In the genomic region with DNA sequence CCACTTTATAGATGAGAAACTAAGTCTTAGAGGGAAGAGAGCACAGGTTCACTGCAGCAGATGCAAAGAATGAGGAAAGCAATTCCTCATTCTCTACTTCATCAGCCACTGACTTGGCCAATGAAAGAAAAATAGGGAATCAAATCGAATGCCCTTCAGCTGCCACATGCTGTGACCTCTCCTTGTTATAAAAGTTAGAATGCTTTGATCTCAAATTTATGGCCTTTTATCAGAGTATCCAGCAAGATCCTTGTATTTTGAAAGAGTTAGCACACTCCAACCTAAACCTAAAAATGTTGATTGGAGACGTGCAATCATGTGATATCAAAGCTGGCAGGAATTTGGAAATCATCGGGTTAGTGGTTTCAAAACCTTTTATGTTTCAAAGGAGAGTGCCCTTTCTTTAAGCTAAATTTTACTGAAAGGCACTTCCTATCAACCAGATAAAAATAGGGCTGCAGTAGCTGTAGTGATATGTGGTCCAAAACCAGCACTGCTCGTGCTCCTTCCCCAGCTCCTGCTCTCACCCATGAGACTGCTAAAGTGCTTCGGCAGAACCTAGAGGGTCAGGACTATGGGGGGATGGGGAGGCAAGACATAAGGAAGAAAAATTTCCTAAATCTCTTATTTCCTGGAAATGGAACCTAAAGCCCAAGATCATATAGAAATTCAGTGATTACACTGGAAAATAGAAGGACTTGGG, we compare ENCODE assay signal across 17 cellular contexts.
DNase-seq lines count a peak whose midpoint lies in the region; ATAC-seq and TF ChIP-seq lines count a peak whose summit lies in the region.
"Had no signal": no experiment of that assay in that cellular context is flagged by ENCODE, and none has a peak within 500 bp of the region (broad histone marks: within the 10 kb centered on the region; RNA-seq: fewer than 3 reads in every experiment).

No MANE protein-coding gene starts in this region.

- no peaks in the 10 kb centered on the region for H3K36me3 ChIP-seq in cardiac muscle cell
- H3K36me3 ChIP-seq in right atrium auricular region: no peaks in the 10 kb centered on the region
- no peaks in the 10 kb centered on the region for H3K36me3 ChIP-seq in HUES6 (ENCODE audit: control insufficient read depth, insufficient read depth, low read length)
- H3K36me3 ChIP-seq in adrenal gland (replicated peaks in 1 of 2): no peaks in the 10 kb centered on the region
- no peaks in the 10 kb centered on the region for H3K36me3 ChIP-seq in body of pancreas (replicated peaks in 1 of 2; ENCODE audit: insufficient read depth in 1 of 2, low read depth in 2 of 2)
- H3K36me3 ChIP-seq: BE2C had no signal

- H3K27me3 ChIP-seq in cardiac muscle cell (no peaks in the 10 kb centered on the region), right atrium auricular region (no peaks in the 10 kb centered on the region), HUES6 (ENCODE audit: control insufficient read depth, insufficient read depth, low read length) (no peaks in the 10 kb centered on the region), adrenal gland (no peaks in the 10 kb centered on the region), body of pancreas (no peaks in the 10 kb centered on the region)
- H3K27me3 ChIP-seq: BE2C had no signal

- TF ChIP-seq POLR2A in adrenal gland (IDR thresholded peaks at IDR 0.05) (no peak), body of pancreas (IDR thresholded peaks at IDR 0.05) (no peak)

- H3K27ac ChIP-seq in cardiac muscle cell: peak overlapping the region; percentile 34
- no peak overlapping the region for H3K27ac ChIP-seq in right atrium auricular region
- H3K27ac ChIP-seq in HUES6 (ENCODE audit: low read depth, low read length): no peak overlapping the region
- peak overlapping the region in 4 of 5 donors; percentile 52 to 71 (median 60) for H3K27ac ChIP-seq in adrenal gland
- H3K27ac ChIP-seq in body of pancreas: no peak overlapping the region
- H3K27ac ChIP-seq: A549, HL-60 had no signal

- no peak overlapping the region for H3K4me3 ChIP-seq in cardiac muscle cell
- no peak overlapping the region for H3K4me3 ChIP-seq in right atrium auricular region
- no peak overlapping the region for H3K4me3 ChIP-seq in HUES6 (ENCODE audit: low read depth, low read length)
- peak overlapping the region in 1 of 4 donors; percentile 32 for H3K4me3 ChIP-seq in adrenal gland
- H3K4me3 ChIP-seq in body of pancreas: no peak overlapping the region
- H3K4me3 ChIP-seq: A549 had no signal

- TF ChIP-seq CTCF in cardiac muscle cell (IDR thresholded peaks at IDR 0.05; ENCODE audit: low read depth, low read length) (no peak), right atrium auricular region (IDR thresholded peaks at IDR 0.05) (no peak), adrenal gland (IDR thresholded peaks at IDR 0.05) (no peak), body of pancreas (IDR thresholded peaks at IDR 0.05) (no peak)

- intact Hi-C loops in adrenal gland (cut with DNase I): no loop called here
- intact Hi-C loops in body of pancreas (cut with DNase I): no loop called here

- 30 to 44% (median 31%) methylated on average over 5 of the region's 5 CpGs for WGBS in adrenal gland, 4 donors
- WGBS in body of pancreas, 2 donors: 43 to 53% methylated on average over 5 of the region's 5 CpGs

- no peaks in the 10 kb centered on the region for H3K9me3 ChIP-seq in cardiac muscle cell (ENCODE audit: low read depth)
- H3K9me3 ChIP-seq in right atrium auricular region: no peaks in the 10 kb centered on the region
- no peaks in the 10 kb centered on the region for H3K9me3 ChIP-seq in HUES6 (ENCODE audit: control insufficient read depth, insufficient read depth, low read depth, low read length)
- H3K9me3 ChIP-seq in adrenal gland (replicated peaks in 1 of 3): no peaks in the 10 kb centered on the region
- no peaks in the 10 kb centered on the region for H3K9me3 ChIP-seq in body of pancreas
- H3K9me3 ChIP-seq: A549, BE2C had no signal

- H3K9ac ChIP-seq in HUES6 (ENCODE audit: low read length): peak overlapping the region; percentile 12

- ATAC-seq in body of pancreas: no peak
- ATAC-seq: A549; CD8-positive, alpha-beta T cell; HCT116 had no signal

- DNase-seq in cardiac muscle cell (ENCODE audit: low read depth in 1 of 2, low spot score in 1 of 2) (peak in 1 of 2 donors; percentile 34), right atrium auricular region (ENCODE audit: low spot score) (no peak), adrenal gland (peak in 5 of 7 donors; percentile 19 to 58 (median 24)), GF-D8 (lab: John Stamatoyannopoulos, UW) (no peak), HPDE6-E6E7 (ENCODE audit: extremely low spot score) (no peak), body of pancreas (no peak)
- DNase-seq: BE2C; CD8-positive, alpha-beta T cell; COR-L47; DMS153; DND-41; GDM1; IMR-90 had no signal

- peaks cover 40% of the 10 kb centered on the region for H3K4me1 ChIP-seq in cardiac muscle cell (ENCODE audit: low read depth)
- peaks cover 0 to 4% of the 10 kb centered on the region in 2 donors for H3K4me1 ChIP-seq in right atrium auricular region
- peaks cover 29% of the 10 kb centered on the region; the same call in 1 of the 2 replicates for H3K4me1 ChIP-seq in HUES6 (ENCODE audit: control insufficient read depth, insufficient read depth, low read length)
- peaks cover 20 to 29% of the 10 kb centered on the region in 2 donors for H3K4me1 ChIP-seq in adrenal gland (replicated peaks in 1 of 2)
- H3K4me1 ChIP-seq in body of pancreas: no peaks in the 10 kb centered on the region
- H3K4me1 ChIP-seq: A549, BE2C had no signal

Comparison
In these comparisons a context has a peak if more than half of its experiments do, and no peak if none do; other contexts are left out.
1. H3K27ac ChIP-seq: peak in cardiac muscle cell (single experiment) and adrenal gland (4 of 5); none in right atrium auricular region (0 of 2), HUES6 (single experiment) and body of pancreas (0 of 4).
2. DNase-seq: peak in adrenal gland (5 of 7); none in right atrium auricular region (single experiment), GF-D8 (single experiment), HPDE6-E6E7 (single experiment) and body of pancreas (0 of 4).